In genomic region chr22:20567993-20568417, GRCh38 we compare ENCODE assay signal across 9 cellular contexts.
DNase-seq lines count a peak whose midpoint lies in the region; ATAC-seq and TF ChIP-seq lines count a peak whose summit lies in the region.
"Had no signal": no experiment of that assay in that cellular context is flagged by ENCODE, and none has a peak within 500 bp of the region (broad histone marks: within the 10 kb centered on the region; RNA-seq: fewer than 3 reads in every experiment).

No MANE protein-coding gene starts in this region.

- TF ChIP-seq CTCF in hepatocyte (IDR thresholded peaks at IDR 0.05; ENCODE audit: poor library complexity) (peak; percentile 29), tibial nerve (IDR thresholded peaks at IDR 0.05) (peak in 1 of 5 experiments; percentile 12)

- H3K9me3 Mint-ChIP-seq in activated T-cell treated with anti-CD3 and anti-CD28 coated beads, Interleukin-2, amount 50 U/mL, for 24 hours = no peaks in the 10 kb centered on the region
- H3K9me3 Mint-ChIP-seq in activated T-cell treated with anti-CD3 and anti-CD28 coated beads, Interleukin-2, amount 50 U/mL, for 4 hours = no peaks in the 10 kb centered on the region
- no peaks in the 10 kb centered on the region for H3K9me3 Mint-ChIP-seq in activated naive CD8-positive, alpha-beta T cell treated with anti-CD3 and anti-CD28 coated beads for 36 hours

- H3K36me3 ChIP-seq in hepatocyte (replicated peaks; ENCODE audit: insufficient read depth, low read depth) = no peaks in the 10 kb centered on the region
- peaks cover 14 to 92% (median 17%) of the 10 kb centered on the region in 3 donors for H3K36me3 ChIP-seq in tibial nerve
- H3K36me3 ChIP-seq: ovary had no signal

- peaks cover 98% of the 10 kb centered on the region for H3K36me3 Mint-ChIP-seq in activated T-cell treated with anti-CD3 and anti-CD28 coated beads, Interleukin-2, amount 50 U/mL, for 24 hours (ENCODE audit: low read depth)
- H3K36me3 Mint-ChIP-seq in activated T-cell treated with anti-CD3 and anti-CD28 coated beads, Interleukin-2, amount 50 U/mL, for 4 hours (ENCODE audit: insufficient read depth) = peaks cover 39% of the 10 kb centered on the region
- peaks cover 74% of the 10 kb centered on the region for H3K36me3 Mint-ChIP-seq in activated naive CD8-positive, alpha-beta T cell treated with anti-CD3 and anti-CD28 coated beads for 36 hours

- no peaks in the 10 kb centered on the region for H3K27me3 Mint-ChIP-seq in activated T-cell treated with anti-CD3 and anti-CD28 coated beads, Interleukin-2, amount 50 U/mL, for 24 hours
- no peaks in the 10 kb centered on the region for H3K27me3 Mint-ChIP-seq in activated T-cell treated with anti-CD3 and anti-CD28 coated beads, Interleukin-2, amount 50 U/mL, for 4 hours (ENCODE audit: low read depth)
- H3K27me3 Mint-ChIP-seq in activated naive CD8-positive, alpha-beta T cell treated with anti-CD3 and anti-CD28 coated beads for 36 hours = no peaks in the 10 kb centered on the region

- DNase-seq in activated T-cell treated with anti-CD3 and anti-CD28 coated beads, Interleukin-2, amount 50 U/mL, for 24 hours = no peak
- DNase-seq in activated T-cell treated with anti-CD3 and anti-CD28 coated beads, Interleukin-2, amount 50 U/mL, for 4 hours = no peak
- DNase-seq in activated naive CD8-positive, alpha-beta T cell treated with anti-CD3 and anti-CD28 coated beads for 36 hours = no peak
- DNase-seq in hepatocyte (ENCODE audit: low spot score) (peak; percentile 45), tibial nerve (ENCODE audit: low spot score in 2 of 2) (no peak), NCI-H128 (lab: John Stamatoyannopoulos, UW; ENCODE audit: unreplicated experiment) (no peak)
- no peak for DNase-seq in activated CD8-positive, alpha-beta memory T cell treated with anti-CD3 and anti-CD28 coated beads, Interleukin-2, amount 50 U/mL, for 4 hours
- DNase-seq: ovary had no signal

- peak overlapping the region; percentile 41 for H3K27ac Mint-ChIP-seq in activated T-cell treated with anti-CD3 and anti-CD28 coated beads, Interleukin-2, amount 50 U/mL, for 24 hours
- peak overlapping the region; percentile 76 for H3K27ac Mint-ChIP-seq in activated naive CD8-positive, alpha-beta T cell treated with anti-CD3 and anti-CD28 coated beads for 36 hours

- H3K4me1 Mint-ChIP-seq in activated T-cell treated with anti-CD3 and anti-CD28 coated beads, Interleukin-2, amount 50 U/mL, for 24 hours (ENCODE audit: low read depth) = peaks cover 88% of the 10 kb centered on the region
- peaks cover 91% of the 10 kb centered on the region for H3K4me1 Mint-ChIP-seq in activated T-cell treated with anti-CD3 and anti-CD28 coated beads, Interleukin-2, amount 50 U/mL, for 4 hours (ENCODE audit: low read depth)
- H3K4me1 Mint-ChIP-seq in activated naive CD8-positive, alpha-beta T cell treated with anti-CD3 and anti-CD28 coated beads for 36 hours = peaks cover 80% of the 10 kb centered on the region

- no peaks in the 10 kb centered on the region for H3K9me2 ChIP-seq in hepatocyte (replicated peaks; ENCODE audit: insufficient read depth)

- no peak overlapping the region for H3K4me3 Mint-ChIP-seq in activated T-cell treated with anti-CD3 and anti-CD28 coated beads, Interleukin-2, amount 50 U/mL, for 24 hours
- H3K4me3 Mint-ChIP-seq in activated T-cell treated with anti-CD3 and anti-CD28 coated beads, Interleukin-2, amount 50 U/mL, for 4 hours = no peak overlapping the region
- H3K4me3 Mint-ChIP-seq in activated naive CD8-positive, alpha-beta T cell treated with anti-CD3 and anti-CD28 coated beads for 36 hours = no peak overlapping the region

- H3K4me1 ChIP-seq in hepatocyte (ENCODE audit: insufficient read depth) (peaks cover 27% of the 10 kb centered on the region), tibial nerve (peaks cover 0 to 40% (median 30%) of the 10 kb centered on the region in 4 donors)

- H2AFZ ChIP-seq in hepatocyte = no peak overlapping the region

- ATAC-seq in activated T-cell treated with anti-CD3 and anti-CD28 coated beads, Interleukin-2, amount 50 U/mL, for 4 hours = no peak
- ATAC-seq in GM21526 (IDR thresholded peaks at IDR 0.05; ENCODE audit: low FRiP score, unreplicated experiment) = no peak

- WGBS in hepatocyte (ENCODE audit: low lambda C conversion rate, missing lambda C conversion rate) = 84% methylated on average over 5 of the region's 5 CpGs
- WGBS in tibial nerve, 2 donors = 56 to 66% methylated on average over 5 of the region's 5 CpGs

- H3K4me3 ChIP-seq in hepatocyte (no peak overlapping the region), tibial nerve (no peak overlapping the region)
- H3K4me3 ChIP-seq: ovary had no signal

- no peak for TF ChIP-seq POLR2A in tibial nerve (IDR thresholded peaks at IDR 0.05)

- no peaks in the 10 kb centered on the region for H3K9me3 ChIP-seq in hepatocyte (ENCODE audit: low read depth)
- no peaks in the 10 kb centered on the region for H3K9me3 ChIP-seq in tibial nerve
- H3K9me3 ChIP-seq: ovary had no signal

- H3K27me3 ChIP-seq in hepatocyte = no peaks in the 10 kb centered on the region
- H3K27me3 ChIP-seq in tibial nerve = no peaks in the 10 kb centered on the region
- H3K27me3 ChIP-seq: ovary had no signal

- peaks cover 3% of the 10 kb centered on the region for H4K20me1 ChIP-seq in hepatocyte (ENCODE audit: insufficient read depth, poor library complexity, severe bottlenecking)

- TF ChIP-seq EP300 in tibial nerve (IDR thresholded peaks at IDR 0.05) = no peak

- H3K27ac ChIP-seq in hepatocyte = peak overlapping the region; percentile 78
- H3K27ac ChIP-seq in tibial nerve = peak overlapping the region in 3 of 4 donors; percentile 41 to 89 (median 78)

- H3K4me2 ChIP-seq in hepatocyte = no peak overlapping the region

- H3K79me2 ChIP-seq in hepatocyte = peaks cover 16% of the 10 kb centered on the region
